ENCODE assay signal across 1 cellular context in genomic region chr4:145075742-145076472, GRCh38.
TF ChIP-seq lines count a peak whose summit lies in the region.

No MANE protein-coding gene starts in this region.

TF ChIP-seq in K562, 482 proteins besides CTCF, POLR2A, EP300 and RAD21:
- TF ChIP-seq, protein P1, sequence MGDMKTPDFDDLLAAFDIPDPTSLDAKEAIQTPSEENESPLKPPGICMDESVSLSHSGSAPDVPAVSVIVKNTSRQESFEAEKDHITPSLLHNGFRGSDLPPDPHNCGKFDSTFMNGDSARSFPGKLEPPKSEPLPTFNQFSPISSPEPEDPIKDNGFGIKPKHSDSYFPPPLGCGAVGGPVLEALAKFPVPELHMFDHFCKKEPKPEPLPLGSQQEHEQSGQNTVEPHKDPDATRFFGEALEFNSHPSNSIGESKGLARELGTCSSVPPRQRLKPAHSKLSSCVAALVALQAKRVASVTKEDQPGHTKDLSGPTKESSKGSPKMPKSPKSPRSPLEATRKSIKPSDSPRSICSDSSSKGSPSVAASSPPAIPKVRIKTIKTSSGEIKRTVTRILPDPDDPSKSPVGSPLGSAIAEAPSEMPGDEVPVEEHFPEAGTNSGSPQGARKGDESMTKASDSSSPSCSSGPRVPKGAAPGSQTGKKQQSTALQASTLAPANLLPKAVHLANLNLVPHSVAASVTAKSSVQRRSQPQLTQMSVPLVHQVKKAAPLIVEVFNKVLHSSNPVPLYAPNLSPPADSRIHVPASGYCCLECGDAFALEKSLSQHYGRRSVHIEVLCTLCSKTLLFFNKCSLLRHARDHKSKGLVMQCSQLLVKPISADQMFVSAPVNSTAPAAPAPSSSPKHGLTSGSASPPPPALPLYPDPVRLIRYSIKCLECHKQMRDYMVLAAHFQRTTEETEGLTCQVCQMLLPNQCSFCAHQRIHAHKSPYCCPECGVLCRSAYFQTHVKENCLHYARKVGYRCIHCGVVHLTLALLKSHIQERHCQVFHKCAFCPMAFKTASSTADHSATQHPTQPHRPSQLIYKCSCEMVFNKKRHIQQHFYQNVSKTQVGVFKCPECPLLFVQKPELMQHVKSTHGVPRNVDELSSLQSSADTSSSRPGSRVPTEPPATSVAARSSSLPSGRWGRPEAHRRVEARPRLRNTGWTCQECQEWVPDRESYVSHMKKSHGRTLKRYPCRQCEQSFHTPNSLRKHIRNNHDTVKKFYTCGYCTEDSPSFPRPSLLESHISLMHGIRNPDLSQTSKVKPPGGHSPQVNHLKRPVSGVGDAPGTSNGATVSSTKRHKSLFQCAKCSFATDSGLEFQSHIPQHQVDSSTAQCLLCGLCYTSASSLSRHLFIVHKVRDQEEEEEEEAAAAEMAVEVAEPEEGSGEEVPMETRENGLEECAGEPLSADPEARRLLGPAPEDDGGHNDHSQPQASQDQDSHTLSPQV (IDR thresholded peaks at IDR 0.05) = no peak
- TF ChIP-seq MBD1 (CRISPR knock-in tag; IDR thresholded peaks at IDR 0.05) = no peak
- 0 out of 2 replicates have a peak, but pooled peaks have one; percentile 37 for TF ChIP-seq CBFA2T3 (IDR thresholded peaks at IDR 0.05)
- no peak for TF ChIP-seq ZNF23 (CRISPR knock-in tag; IDR thresholded peaks at IDR 0.05)
- no peak for TF ChIP-seq IRF2 (CRISPR knock-in tag; IDR thresholded peaks at IDR 0.05)
- peak; percentile 16; the same call in 1 of the 2 replicates for TF ChIP-seq TAL1 (IDR thresholded peaks at IDR 0.05)
- no peak for TF ChIP-seq SMAD1 (IDR thresholded peaks at IDR 0.05; ENCODE audit: low read depth, low read length, partially characterized antibody)
